In genomic region chr7:135509839-135510602, GRCh38 we compare ENCODE assay signal across 8 cellular contexts. TPM values are rescaled to one million over a fixed set of nuclear protein-coding genes. Genes with fewer than 3 reads are reported as not detected.
DNase-seq lines count a peak whose midpoint lies in the region; ATAC-seq and TF ChIP-seq lines count a peak whose summit lies in the region.

Gene CNOT4, minus strand, starts transcription at chr7:135510102. Its CDS starts 71,771 bp downstream, at chr7:135438331.

- H3K36me3 ChIP-seq in MG63: no peaks in the 10 kb centered on the region

- H3K4me3 ChIP-seq in MG63: peak within 1 kb of the TSS; percentile 81

- peak; percentile 86 for TF ChIP-seq POLR2A in Raji (IDR thresholded peaks at IDR 0.05; ENCODE audit: insufficient read depth, low read depth, low read length)

- H3K27me3 ChIP-seq in MG63: no peaks in the 10 kb centered on the region

- H3K9me3 Mint-ChIP-seq in nephron progenitor cell: no peaks in the 10 kb centered on the region

- no peak for TF ChIP-seq CTCF in nephron progenitor cell (IDR thresholded peaks at IDR 0.05)

- H3K4me1 Mint-ChIP-seq in nephron progenitor cell: no peaks in the 10 kb centered on the region

- no peak within 1 kb of the TSS for H3K4me3 Mint-ChIP-seq in nephron progenitor cell

- DNase-seq in GDM1 (lab: John Stamatoyannopoulos, UW) (peak; percentile 96), HCEC 1CT (peak; percentile 96), MG63 (peak; percentile 93), fibroblast of the conjunctiva (ENCODE audit: low read depth) (peak; percentile 94), nephron progenitor cell (peak; percentile 96)
- peak; percentile 97 for DNase-seq in activated T-helper 9 cell treated with anti-CD3 and anti-CD28 coated beads, Interleukin-2, amount 50 U/mL, for 16 hours (ENCODE audit: low read depth)
- peak; percentile 96 for DNase-seq in stimulated activated naive CD8-positive, alpha-beta T cell treated with anti-CD3 and anti-CD28 coated beads, Interleukin-15, Interleukin-2, amounts not matched to agents 100 U/mL and 50 U/mL, for 24 hours

- peak; percentile 97 for ATAC-seq in stimulated activated naive CD8-positive, alpha-beta T cell treated with anti-CD3 and anti-CD28 coated beads, Interleukin-15, Interleukin-2, amounts not matched to agents 100 U/mL and 50 U/mL, for 24 hours

- H3K27me3 Mint-ChIP-seq in nephron progenitor cell (ENCODE audit: low read depth, poor library complexity): peaks cover 4% of the 10 kb centered on the region

- peaks cover 3% of the 10 kb centered on the region for H3K36me3 Mint-ChIP-seq in nephron progenitor cell (ENCODE audit: low read depth)

- no peak within 1 kb of the TSS for H3K27ac Mint-ChIP-seq in nephron progenitor cell

- H3K9me3 ChIP-seq in MG63: no peaks in the 10 kb centered on the region

RNA-seq across cellular contexts. Expression of gene CNOT4, which starts in this region (rescaled TPM):
- total RNA-seq in MG63 (2014; rRNA removed; shearing (Covaris generic); ENCODE audit: low replicate concordance): 0.59 and 1.7 TPM in 2 replicates

Comparison
In these comparisons a context has a peak if more than half of its experiments do, and no peak if none do; other contexts are left out.
1. Peak in every context shown above with its lines: DNase-seq, ATAC-seq and H3K4me3 ChIP-seq.